30 cellular contexts compared by ENCODE assay signal in genomic region chr3:133089906-133090305, GRCh38. TPM values are rescaled to one million over a fixed set of nuclear protein-coding genes. Genes with fewer than 3 reads are reported as not detected.
"Had no signal": no experiment of that assay in that cellular context is flagged by ENCODE, and none has a peak within 500 bp of the region (broad histone marks: within the 10 kb centered on the region; RNA-seq: fewer than 3 reads in every experiment).

No MANE protein-coding gene starts in this region.

- H3K27me3 ChIP-seq: body of pancreas, SJCRH30 had no signal

- ATAC-seq: activated CD8-positive, alpha-beta memory T cell treated with anti-CD3 and anti-CD28 coated beads, Interleukin-2, amount 10 ng/mL, durations not matched to agents 7 days and 5 days; body of pancreas; Panc1; Right ventricle myocardium inferior had no signal

- H3K9me3 ChIP-seq: body of pancreas, SJCRH30, SK-N-SH had no signal

- H3K4me1 Mint-ChIP-seq: activated CD8-positive, alpha-beta memory T cell treated with anti-CD3 and anti-CD28 coated beads, Interleukin-2, amount 10 ng/mL, durations not matched to agents 7 days and 5 days; activated naive CD4-positive, alpha-beta T cell treated with anti-CD3 and anti-CD28 coated beads, Interleukin-2, amount 50 U/mL, for 24 hours had no signal

- H3K4me3 ChIP-seq: body of pancreas, SJCRH30 had no signal

- H3K36me3 Mint-ChIP-seq: activated CD8-positive, alpha-beta memory T cell treated with anti-CD3 and anti-CD28 coated beads, Interleukin-2, amount 10 ng/mL, durations not matched to agents 7 days and 5 days; activated naive CD4-positive, alpha-beta T cell treated with anti-CD3 and anti-CD28 coated beads, Interleukin-2, amount 50 U/mL, for 24 hours had no signal

- H3K4me1 ChIP-seq: body of pancreas, SJCRH30 had no signal

- H3K4me2 ChIP-seq: SK-N-SH had no signal

- H3K9me3 Mint-ChIP-seq: activated naive CD4-positive, alpha-beta T cell treated with anti-CD3 and anti-CD28 coated beads, Interleukin-2, amount 50 U/mL, for 24 hours; activated T-cell treated with anti-CD3 and anti-CD28 coated beads, Interleukin-2, amount 50 U/mL, for 24 hours; activated T-helper 1 cell treated with anti-CD3 and anti-CD28 coated beads, Interleukin-12 subunit alpha, Interleukin-12 subunit beta, Interleukin-2, Interleukin-4 antibody, amounts not matched to agents 30 ng/mL and 10 ng/mL and 1 ng/mL, durations not matched to agents 14 hours and 24 hours and 36 hours; T-helper 1 cell treated with Interleukin-12 subunit alpha and Interleukin-12 subunit beta and Interleukin-4 antibody, amounts not matched to agents 30 μg/mL and 1 μg/mL, for 36 hours had no signal

- H3K27ac Mint-ChIP-seq: activated CD8-positive, alpha-beta memory T cell treated with anti-CD3 and anti-CD28 coated beads, Interleukin-2, amount 10 ng/mL, durations not matched to agents 7 days and 5 days; activated naive CD4-positive, alpha-beta T cell treated with anti-CD3 and anti-CD28 coated beads, Interleukin-2, amount 50 U/mL, for 24 hours; activated T-cell treated with anti-CD3 and anti-CD28 coated beads, Interleukin-2, amount 50 U/mL, for 24 hours; activated T-helper 1 cell treated with anti-CD3 and anti-CD28 coated beads, Interleukin-12 subunit alpha, Interleukin-12 subunit beta, Interleukin-2, Interleukin-4 antibody, amounts not matched to agents 30 ng/mL and 10 ng/mL and 1 ng/mL, durations not matched to agents 14 hours and 24 hours and 36 hours; T-helper 1 cell treated with Interleukin-12 subunit alpha and Interleukin-12 subunit beta and Interleukin-4 antibody, amounts not matched to agents 30 μg/mL and 1 μg/mL, for 36 hours had no signal

- DNase-seq: activated CD4-positive, alpha-beta T cell treated with anti-CD3 and anti-CD28 coated beads for 48 hours; activated CD4-positive, alpha-beta T cell treated with anti-CD3 and anti-CD28 coated beads, Interleukin-2, amount 50 U/mL, for 48 hours; activated CD4-positive, CD25-positive, alpha-beta regulatory T cell treated with anti-CD3 and anti-CD28 coated beads, Interleukin-2, amount 50 U/mL, for 72 hours; activated CD8-positive, alpha-beta memory T cell treated with anti-CD3 and anti-CD28 coated beads, Interleukin-2, amount 10 ng/mL, durations not matched to agents 7 days and 5 days; activated effector memory CD4-positive, alpha-beta T cell treated with Interleukin-2 at 50 U/mL for 16 hours; activated naive CD4-positive, alpha-beta T cell; activated T-cell treated with anti-CD3 and anti-CD28 coated beads, Interleukin-2, amount 50 U/mL, for 24 hours; aorta; body of pancreas; central memory CD4-positive, alpha-beta T cell; Kasumi-1; NCI-H1092 treated with DMSO at 0.1 percent for 48 hours; NCI-H1436; NCI-H1694 treated with DMSO at 0.1 percent for 48 hours; NCI-H2029 treated with DMSO at 0.1 percent for 48 hours; NCI-H345; NCI-H510A; NCI-H526 treated with DMSO at 0.1 percent for 48 hours; NCI-H82; RPMI8226; SJCRH30; SK-N-SH; SW 1271 had no signal

- H3K4me3 Mint-ChIP-seq: activated CD8-positive, alpha-beta memory T cell treated with anti-CD3 and anti-CD28 coated beads, Interleukin-2, amount 10 ng/mL, durations not matched to agents 7 days and 5 days; activated naive CD4-positive, alpha-beta T cell treated with anti-CD3 and anti-CD28 coated beads, Interleukin-2, amount 50 U/mL, for 24 hours; activated T-cell treated with anti-CD3 and anti-CD28 coated beads, Interleukin-2, amount 50 U/mL, for 24 hours; activated T-helper 1 cell treated with anti-CD3 and anti-CD28 coated beads, Interleukin-12 subunit alpha, Interleukin-12 subunit beta, Interleukin-2, Interleukin-4 antibody, amounts not matched to agents 30 ng/mL and 10 ng/mL and 1 ng/mL, durations not matched to agents 14 hours and 24 hours and 36 hours; T-helper 1 cell treated with Interleukin-12 subunit alpha and Interleukin-12 subunit beta and Interleukin-4 antibody, amounts not matched to agents 30 μg/mL and 1 μg/mL, for 36 hours had no signal

- H3K27me3 Mint-ChIP-seq: activated CD8-positive, alpha-beta memory T cell treated with anti-CD3 and anti-CD28 coated beads, Interleukin-2, amount 10 ng/mL, durations not matched to agents 7 days and 5 days had no signal

- H3K27ac ChIP-seq: body of pancreas, SJCRH30 had no signal

- H3K9me2 ChIP-seq: SK-N-SH had no signal

- H3K36me3 ChIP-seq: SJCRH30 had no signal

RNA-seq across cellular contexts. Expression of gene TMEM108, which starts 51.7 kb away (rescaled TPM):
- total RNA-seq: activated CD8-positive, alpha-beta memory T cell treated with anti-CD3 and anti-CD28 coated beads, Interleukin-2, amount 10 ng/mL, durations not matched to agents 7 days and 5 days; activated T-helper 1 cell treated with anti-CD3 and anti-CD28 coated beads, Interleukin-12 subunit alpha, Interleukin-12 subunit beta, Interleukin-2, Interleukin-4 antibody, amounts not matched to agents 30 ng/mL and 10 ng/mL and 1 ng/mL, durations not matched to agents 14 hours and 24 hours and 36 hours; bronchial epithelial cell; OCI-LY7 had no signal
